In the genomic region with DNA sequence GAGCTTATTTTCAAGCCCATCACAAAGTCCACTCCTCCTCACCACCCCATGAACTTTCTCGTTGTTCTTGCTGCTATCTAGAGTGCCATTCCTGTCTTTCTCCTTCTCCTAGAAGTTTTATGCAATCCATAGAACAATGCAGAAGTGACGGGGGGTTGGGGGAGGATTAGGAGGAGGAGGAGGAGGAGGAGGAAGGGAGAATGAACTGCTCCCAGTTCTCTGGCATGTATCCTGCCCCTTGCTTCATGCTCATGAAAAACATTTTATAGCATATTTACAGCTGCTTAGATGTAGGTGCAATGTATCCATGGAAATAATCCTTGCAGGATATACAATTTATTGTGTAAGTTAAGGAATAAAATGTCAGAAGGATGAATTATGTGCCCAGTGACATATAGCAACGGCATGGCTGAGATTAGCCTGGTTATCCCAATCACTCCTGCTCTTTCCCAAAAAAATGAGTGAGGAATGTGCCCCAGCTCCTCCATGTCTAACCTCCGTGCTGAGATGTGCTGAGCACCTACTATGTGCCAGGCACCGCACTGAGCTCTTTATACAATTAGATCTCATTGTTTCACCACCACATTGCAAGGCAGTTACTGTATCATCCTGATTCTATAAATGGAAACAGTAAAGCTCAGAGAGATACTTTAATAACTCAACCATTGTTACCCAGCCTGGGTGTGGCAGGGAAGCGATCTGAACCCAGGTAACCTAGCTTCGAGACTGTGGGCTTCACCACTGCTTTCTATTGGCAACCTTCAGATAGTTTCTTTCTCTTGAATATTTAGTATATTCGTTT, we compare ENCODE assay signal across 26 cellular contexts. TPM values are rescaled to one million over a fixed set of nuclear protein-coding genes. Genes with fewer than 3 reads are reported as not detected.
A peak's percentile ranks its signal among the peaks of the same experiment; 100 is the strongest.
DNase-seq lines count a peak whose midpoint lies in the region; ATAC-seq, FAIRE-seq and TF ChIP-seq lines count a peak whose summit lies in the region.
"Had no signal": no experiment of that assay in that cellular context is flagged by ENCODE, and none has a peak within 500 bp of the region (broad histone marks: within the 10 kb centered on the region; RNA-seq: fewer than 3 reads in every experiment).

No MANE protein-coding gene starts in this region.

- TF ChIP-seq CTCF in A549 (IDR thresholded peaks at IDR 0.05) (no peak), PC-9 (conservative IDR thresholded peaks at IDR 0.05) (no peak), sigmoid colon (IDR thresholded peaks at IDR 0.05) (no peak)

- no peaks in the 10 kb centered on the region for H3K4me1 Mint-ChIP-seq in T-cell

- H3K36me3 Mint-ChIP-seq in T-cell = no peaks in the 10 kb centered on the region
- H3K36me3 Mint-ChIP-seq: IgD-negative memory B cell had no signal

- H3K4me3 ChIP-seq in A549 = no peak overlapping the region
- H3K4me3 ChIP-seq in HAP-1 = no peak overlapping the region
- H3K4me3 ChIP-seq in PC-9 = no peak overlapping the region
- no peak overlapping the region for H3K4me3 ChIP-seq in sigmoid colon
- H3K4me3 ChIP-seq: BLaER1, MG63, SJSA1 had no signal

- H4K20me1 ChIP-seq in PC-9 (ENCODE audit: insufficient read depth) = no peaks in the 10 kb centered on the region
- H4K20me1 ChIP-seq: BLaER1 had no signal

- peak overlapping the region; percentile 1 to 54; a peak in 4 of 6 replicates for H3K27ac ChIP-seq in A549
- no peak overlapping the region for H3K27ac ChIP-seq in PC-9
- no peak overlapping the region for H3K27ac ChIP-seq in sigmoid colon
- H3K27ac ChIP-seq: BLaER1, SJSA1 had no signal

- H3F3A ChIP-seq in PC-9 (ENCODE audit: insufficient read depth, low read depth) = peaks cover 48% of the 10 kb centered on the region

- H3K36me3 ChIP-seq in HAP-1 (replicated peaks) (no peaks in the 10 kb centered on the region), PC-9 (ENCODE audit: low read depth) (no peaks in the 10 kb centered on the region), sigmoid colon (no peaks in the 10 kb centered on the region)
- H3K36me3 ChIP-seq: BLaER1, MG63, SJSA1 had no signal

- H3K4me2 ChIP-seq in A549 (peak overlapping the region; percentile 46), PC-9 (peak overlapping the region; percentile 34)
- H3K4me2 ChIP-seq: BLaER1 had no signal

- no peaks in the 10 kb centered on the region for H3K9me2 ChIP-seq in PC-9 (ENCODE audit: insufficient read depth)

- H3K27ac Mint-ChIP-seq in T-cell = no peak overlapping the region
- H3K27ac Mint-ChIP-seq: CD4-positive, alpha-beta T cell; IgD-negative memory B cell had no signal

- FAIRE-seq in A549 (lab: Jason Lieb, UNC) = no peak
- FAIRE-seq: GM12891, RCC 7860 had no signal

- H2AFZ ChIP-seq in PC-9 = no peak overlapping the region

- peaks cover 4 to 14% of the 10 kb centered on the region in 2 donors for H3K27me3 Mint-ChIP-seq in T-cell
- H3K27me3 Mint-ChIP-seq: CD4-positive, alpha-beta T cell had no signal

- ATAC-seq in A549 (peak; percentile 78 to 80), left colon (peak; percentile 46), HG02571 (IDR thresholded peaks at IDR 0.05; ENCODE audit: unreplicated experiment) (no peak), T-cell (replicated peaks in 1 of 4) (no peak)
- ATAC-seq: Right ventricle myocardium inferior had no signal

- in situ Hi-C loops in HAP-1 (cut with MboI; ENCODE audit: low sequenced_read_pairs) = loop anchor here (10.0 kb wide), 1 partner anchor 193 kb away; a partner anchor contains a TSS

- peaks cover 26% of the 10 kb centered on the region for H3K4me1 ChIP-seq in A549
- peaks cover 15% of the 10 kb centered on the region for H3K4me1 ChIP-seq in HAP-1
- H3K4me1 ChIP-seq in PC-9 (replicated peaks; ENCODE audit: insufficient read depth) = peaks cover 53% of the 10 kb centered on the region
- no peaks in the 10 kb centered on the region for H3K4me1 ChIP-seq in sigmoid colon
- H3K4me1 ChIP-seq: SJSA1 had no signal

- H3K27me3 ChIP-seq in HAP-1 (ENCODE audit: low read depth) (no peaks in the 10 kb centered on the region), PC-9 (ENCODE audit: insufficient read depth, low read depth) (no peaks in the 10 kb centered on the region), sigmoid colon (no peaks in the 10 kb centered on the region)
- H3K27me3 ChIP-seq: BLaER1, MG63 had no signal

- POLR2A ChIA-PET in A549 (lab: Yijun Ruan, JAX) = no interaction called here
- POLR2A ChIA-PET in PC-9 (lab: Charles Lee; ENCODE audit: unreplicated experiment) = interaction anchor here (0.6 kb wide), 1 partner anchor 19 kb away, joined by 3 read pairs; no protein-coding TSS in a partner anchor
- POLR2A ChIA-PET in T-cell (lab: Charles Lee) = no interaction called here

- TF ChIP-seq EP300 in A549 (IDR thresholded peaks at IDR 0.05) (no peak), sigmoid colon (IDR thresholded peaks at IDR 0.05) (no peak)

- 8% methylated on average over 8 of the region's 8 CpGs for WGBS in A549 (ENCODE audit: missing lambda C conversion rate)
- 13 to 48% methylated on average over 8 of the region's 8 CpGs for WGBS in sigmoid colon, 2 donors

- intact Hi-C loops in PC-9 (cut with micrococcal nuclease; ENCODE audit: unreplicated experiment) (no loop called here), left colon (cut with DNase I, micrococcal nuclease) (no loop called here), sigmoid colon (cut with DNase I) (no loop called here)

- BruUV-seq in PC-9 (replicated peaks; lab: Mats Ljungman, UMichigan) = no TSS peak

- H3K9me3 Mint-ChIP-seq in T-cell = no peaks in the 10 kb centered on the region
- H3K9me3 Mint-ChIP-seq: CD4-positive, alpha-beta T cell; IgD-negative memory B cell had no signal

- TF ChIP-seq POLR2A in A549 (IDR thresholded peaks at IDR 0.05; ENCODE audit: low read length) (no peak), sigmoid colon (IDR thresholded peaks at IDR 0.05) (no peak)

- no peaks in the 10 kb centered on the region for H3K79me2 ChIP-seq in PC-9 (ENCODE audit: low read depth)

- TF ChIP-seq RAD21 in A549 (conservative IDR thresholded peaks at IDR 0.05 in 1 of 2, IDR thresholded peaks at IDR 0.05 in 1 of 2) = no peak

- DNase-seq in A549 (ENCODE audit: low read depth in 1 of 2, low spot score in 1 of 2) (peak in 1 of 2 experiments; percentile 65), HAP-1 (ENCODE audit: low spot score in 2 of 2) (peak; percentile 20 to 37), PC-9 (peak in 1 of 2 experiments; percentile 53), left colon (no peak), OCI-M2 (lab: John Stamatoyannopoulos, UW; ENCODE audit: unreplicated experiment) (no peak), sigmoid colon (no peak), T-cell (no peak)
- DNase-seq: CD4-positive, alpha-beta T cell; COR-L47; DMS153; H7; Kasumi-1; MG63; NCI-H1417 treated with DMSO at 0.1 percent for 48 hours; NCI-H187 treated with DMSO at 0.1 percent for 48 hours; NCI-H510A treated with DMSO at 0.1 percent for 48 hours; NCI-H774; NK-92 treated with Interleukin-12 subunit alpha and Interleukin-12 subunit beta, amount 100 ng/mL, for 24 hours had no signal

- no peaks in the 10 kb centered on the region for H3K9me3 ChIP-seq in A549
- no peaks in the 10 kb centered on the region for H3K9me3 ChIP-seq in HAP-1
- no peaks in the 10 kb centered on the region for H3K9me3 ChIP-seq in PC-9 (ENCODE audit: insufficient read depth, low read depth)
- no peaks in the 10 kb centered on the region for H3K9me3 ChIP-seq in sigmoid colon
- H3K9me3 ChIP-seq: BLaER1, MG63, SJSA1 had no signal

- CTCF ChIA-PET in A549 (lab: Yijun Ruan, JAX) = interaction anchor here (1.0 to 1.4 kb wide), 3 partner anchors 10 to 37 kb away, joined by 3 to 4 read pairs (median 4); no protein-coding TSS in a partner anchor
- CTCF ChIA-PET in PC-9 (lab: Charles Lee) = interaction anchor here (0.9 kb wide), 2 partner anchors 19 kb away, joined by 3 to 4 read pairs; no protein-coding TSS in a partner anchor
- CTCF ChIA-PET in T-cell (lab: Charles Lee) = no interaction called here

- H3K4me3 Mint-ChIP-seq in T-cell = no peak overlapping the region
- H3K4me3 Mint-ChIP-seq: CD4-positive, alpha-beta T cell; IgD-negative memory B cell had no signal

TF ChIP-seq in A549, 52 proteins besides CTCF, POLR2A, EP300 and RAD21:
- TF ChIP-seq RFX5 (IDR thresholded peaks at IDR 0.05) (peak; percentile 46; the same call in 1 of the 2 replicates), HOXA7 (CRISPR knock-in tag; IDR thresholded peaks at IDR 0.05) (no peak), CHD4 (IDR thresholded peaks at IDR 0.05; ENCODE audit: borderline replicate concordance) (no peak), FOSL2 (IDR thresholded peaks at IDR 0.05) (no peak), FOSL2 (CRISPR knock-in tag; IDR thresholded peaks at IDR 0.05) (peak; percentile 53), ZNF302 (CRISPR knock-in tag; IDR thresholded peaks at IDR 0.05) (no peak), KDM5A (IDR thresholded peaks at IDR 0.05) (no peak), MAFK (IDR thresholded peaks at IDR 0.05; ENCODE audit: partially characterized antibody) (no peak)
- TF ChIP-seq, protein P1, sequence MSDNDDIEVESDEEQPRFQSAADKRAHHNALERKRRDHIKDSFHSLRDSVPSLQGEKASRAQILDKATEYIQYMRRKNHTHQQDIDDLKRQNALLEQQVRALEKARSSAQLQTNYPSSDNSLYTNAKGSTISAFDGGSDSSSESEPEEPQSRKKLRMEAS (IDR thresholded peaks at IDR 0.05) = no peak
TF ChIP-seq in A549: peak in this region for 2.

RNA-seq across cellular contexts. Expression of a gene that starts 41.6 kb away (rescaled TPM):
- polyA plus RNA-seq in A549 (2011; rRNA removed) = 11.6 and 14.2 TPM in 2 replicates
- 9.3 and 13.5 TPM in 2 replicates for polyA plus RNA-seq in A549 (2012; cell fraction: cytosol; rRNA removed)
- 19.6 and 19.7 TPM in 2 replicates for polyA plus RNA-seq in A549 (2012; cell fraction: nucleus; rRNA removed)
- polyA plus RNA-seq in A549 (2017; fragmentation: RNase III; extraction: RNeasy Plus Mini Kit Qiagen cat#74134 plus additional on column Dnase treatment) = 9.1 to 9.6 TPM (median 9.2 TPM) in 3 replicates
- polyA minus RNA-seq in A549 (2011; rRNA and poly(A)+ RNA removed) = 14.4 and 17.0 TPM in 2 replicates
- total RNA-seq in PC-9 (2021) = 27.8 and 34.8 TPM in 2 replicates
- total RNA-seq in left colon = 1 to 10 TPM in 1 of 2 donors, under 1 TPM in 1; 0.52 to 1.6 TPM
- 1 to 10 TPM; 1.6 to 5.3 (median 3.5) TPM for total RNA-seq in sigmoid colon
- under 1 TPM in 1 of 3 donors, not detected in 2; 0.99 TPM for polyA plus RNA-seq in sigmoid colon
- total RNA-seq in T-cell = under 1 TPM in 2 of 5 donors, not detected in 3; 0.16 TPM
- total RNA-seq: CD4-positive, alpha-beta T cell had no signal
- polyA plus RNA-seq: IgD-negative memory B cell had no signal

RNA-seq across cellular contexts. Expression of a gene that starts 54.5 kb away (rescaled TPM):
- polyA plus RNA-seq in A549 (2011; rRNA removed) (0.78 and 0.97 TPM in 2 replicates), A549 (2017; fragmentation: RNase III; extraction: RNeasy Plus Mini Kit Qiagen cat#74134 plus additional on column Dnase treatment) (0.20 to 0.70 TPM (median 0.46 TPM) in 3 replicates), sigmoid colon (under 1 TPM in 1 of 3 donors, not detected in 2; 0.44 TPM)
- polyA plus RNA-seq in A549 (2012; cell fraction: cytosol; rRNA removed) = 0.16 and 0.17 TPM in 2 replicates
- polyA plus RNA-seq in A549 (2012; cell fraction: nucleus; rRNA removed) = 0.53 and 0.74 TPM in 2 replicates
- polyA minus RNA-seq in A549 (2011; rRNA and poly(A)+ RNA removed) = not detected in 2 replicates
- total RNA-seq in PC-9 (2021) (not detected in 2 replicates), left colon (not detected), sigmoid colon (not detected), T-cell (1 to 10 TPM; 1.8 to 3.3 (median 2.9) TPM)
- total RNA-seq: G401, Right ventricle myocardium inferior, SJSA1 had no signal

Comparison
In these comparisons a context has a peak if more than half of its experiments do, and no peak if none do; other contexts are left out.
1. ATAC-seq: peak in A549 (2 of 2) and left colon (single experiment); none in HG02571 (single experiment) and T-cell (0 of 4).
2. DNase-seq: peak in HAP-1 (2 of 2); none in left colon (0 of 2), OCI-M2 (single experiment), sigmoid colon (single experiment) and T-cell (0 of 34).
3. H3K27ac ChIP-seq: peak in A549 (2 of 2); none in PC-9 (single experiment) and sigmoid colon (0 of 4).
4. CTCF ChIA-PET loops: an anchor here in A549 (1.0 to 1.4 kb wide) and PC-9 (0.9 kb wide); none called in T-cell.